17 cellular contexts compared by ENCODE assay signal in genomic region chr3:48267782-48268181, GRCh38. TPM values are rescaled to one million over a fixed set of nuclear protein-coding genes. Genes with fewer than 3 reads are reported as not detected.
DNase-seq lines count a peak whose midpoint lies in the region; ATAC-seq, FAIRE-seq and TF ChIP-seq lines count a peak whose summit lies in the region.
"Had no signal": no experiment of that assay in that cellular context is flagged by ENCODE, and none has a peak within 500 bp of the region (broad histone marks: within the 10 kb centered on the region; RNA-seq: fewer than 3 reads in every experiment).

No MANE protein-coding gene starts in this region.

- POLR2A ChIA-PET in activated CD4-positive, alpha-beta T cell treated with anti-CD3 and anti-CD28 coated beads for 36 hours (lab: Charles Lee), result interaction anchor here (0.6 to 2.7 kb wide), 8 partner anchors 11 to 482 kb away, joined by 3 to 23 read pairs (median 4); partner anchors contain the start of gene ZNF589
- POLR2A ChIA-PET in WTC11 (lab: Charles Lee), result no interaction called here
- POLR2A ChIA-PET in endothelial cell of umbilical vein (lab: Charles Lee), result no interaction called here

- BruUV-seq in endothelial cell of umbilical vein (replicated peaks; lab: Mats Ljungman, UMichigan), result no TSS peak

- H3K4me1 Mint-ChIP-seq in activated CD4-positive, alpha-beta T cell treated with anti-CD3 and anti-CD28 coated beads for 36 hours, result peaks cover 37% of the 10 kb centered on the region
- no peaks in the 10 kb centered on the region for H3K4me1 Mint-ChIP-seq in WTC11

- H3K23ac ChIP-seq in mesendoderm (ENCODE audit: low read length), result no peak overlapping the region

- WGBS in mesendoderm (ENCODE audit: extremely low coverage, insufficient coverage, low lambda C conversion rate), result no CpG with 5 or more reads among the region's 2 CpGs

- no peak overlapping the region for H4K5ac ChIP-seq in mesendoderm (ENCODE audit: low read length)

- ATAC-seq in activated CD4-positive, alpha-beta T cell treated with anti-CD3 and anti-CD28 coated beads for 36 hours, result no peak
- no peak for ATAC-seq in WTC11
- ATAC-seq: gastrocnemius medialis, SK-N-SH treated with all-trans-retinoic acid at 6 μM for 48 hours had no signal

- H3K9me1 ChIP-seq in endothelial cell of umbilical vein (replicated peaks; ENCODE audit: control insufficient read depth, extremely low read depth, insufficient read depth, low read length), result no peaks in the 10 kb centered on the region

- no peaks in the 10 kb centered on the region for H3K9me3 ChIP-seq in endothelial cell of umbilical vein (replicated peaks; ENCODE audit: control insufficient read depth, insufficient read depth, low read length)
- H3K9me3 ChIP-seq: adrenal gland, gastrocnemius medialis, tibial artery had no signal

- H2BK5ac ChIP-seq in mesendoderm (ENCODE audit: low read length), result no peak overlapping the region

- H3K27me3 ChIP-seq in endothelial cell of umbilical vein (ENCODE audit: control insufficient read depth in 2 of 2, insufficient read depth in 2 of 2, low read length in 2 of 2) (no peaks in the 10 kb centered on the region), mesendoderm (ENCODE audit: insufficient read depth, low read length, poor library complexity) (no peaks in the 10 kb centered on the region)
- H3K27me3 ChIP-seq: adrenal gland, gastrocnemius medialis, tibial artery had no signal

- H3K27ac ChIP-seq in endothelial cell of umbilical vein (ENCODE audit: insufficient read depth, low read depth, low read length) (no peak overlapping the region), skin epidermis (peak overlapping the region; percentile 7 to 90 (median 78)), mesendoderm (ENCODE audit: low read depth, low read length) (no peak overlapping the region)
- H3K27ac ChIP-seq: gastrocnemius medialis, tibial artery had no signal

- DNase-seq in activated CD4-positive, alpha-beta T cell treated with anti-CD3 and anti-CD28 coated beads for 36 hours, result no peak
- DNase-seq in activated CD4-positive, alpha-beta T cell treated with anti-CD3 and anti-CD28 coated beads, Interleukin-2, amount 50 U/mL, for 48 hours, result no peak
- DNase-seq in WTC11 (ENCODE audit: low spot score), result no peak
- DNase-seq in endothelial cell of umbilical vein (ENCODE audit: low read depth, low spot score), result peak; percentile 37
- DNase-seq in COLO829 (ENCODE audit: low spot score), result no peak
- no peak for DNase-seq in mesendoderm
- DNase-seq in central memory CD4-positive, alpha-beta T cell, result no peak
- DNase-seq: adrenal gland, gastrocnemius medialis, HFFc6, naive B cell, tibial artery had no signal

- no peak overlapping the region for H3K56ac ChIP-seq in mesendoderm (ENCODE audit: low read length)

- H3K4ac ChIP-seq in mesendoderm (ENCODE audit: low read depth, low read length), result no peak overlapping the region

- H3K79me2 ChIP-seq in endothelial cell of umbilical vein (ENCODE audit: control insufficient read depth, insufficient read depth, low read length) (no peaks in the 10 kb centered on the region), mesendoderm (ENCODE audit: control insufficient read depth, insufficient read depth, low read length) (peaks cover under 1% of the 10 kb centered on the region)

- no peak overlapping the region for H2AFZ ChIP-seq in endothelial cell of umbilical vein (ENCODE audit: low read depth, low read length)

- no peak for TF ChIP-seq CTCF in WTC11 (IDR thresholded peaks at IDR 0.05)
- TF ChIP-seq CTCF in endothelial cell of umbilical vein (IDR thresholded peaks at IDR 0.05; ENCODE audit: extremely low read depth in 1 of 2, insufficient read depth in 1 of 2, low read depth in 1 of 2, low read length in 2 of 2), result no peak

- H3K4me2 ChIP-seq in endothelial cell of umbilical vein (ENCODE audit: insufficient read depth, low read length) (no peak overlapping the region), mesendoderm (ENCODE audit: low read length) (no peak overlapping the region)

- H3K79me1 ChIP-seq in mesendoderm (ENCODE audit: low read length), result peaks cover under 1% of the 10 kb centered on the region

- peaks cover 46% of the 10 kb centered on the region for H3K36me3 Mint-ChIP-seq in activated CD4-positive, alpha-beta T cell treated with anti-CD3 and anti-CD28 coated beads for 36 hours (ENCODE audit: low read depth)
- H3K36me3 Mint-ChIP-seq in WTC11, result peaks cover 85% of the 10 kb centered on the region

- no peaks in the 10 kb centered on the region for H4K20me1 ChIP-seq in endothelial cell of umbilical vein (replicated peaks; ENCODE audit: control insufficient read depth, extremely low read depth, insufficient read depth, low read length)

- H3K27me3 Mint-ChIP-seq in activated CD4-positive, alpha-beta T cell treated with anti-CD3 and anti-CD28 coated beads for 36 hours, result no peaks in the 10 kb centered on the region
- H3K27me3 Mint-ChIP-seq in WTC11 (ENCODE audit: low read depth), result no peaks in the 10 kb centered on the region
- H3K27me3 Mint-ChIP-seq: naive B cell had no signal

- no peak for TF ChIP-seq POLR2A in endothelial cell of umbilical vein (IDR thresholded peaks at IDR 0.05; ENCODE audit: low read depth, low read length)

- H3K27ac Mint-ChIP-seq in activated CD4-positive, alpha-beta T cell treated with anti-CD3 and anti-CD28 coated beads for 36 hours, result peak overlapping the region; percentile 92
- peak overlapping the region; percentile 39; the same call in 1 of the 2 replicates for H3K27ac Mint-ChIP-seq in WTC11
- H3K27ac Mint-ChIP-seq: HFFc6 had no signal

- dilution Hi-C loops in endothelial cell of umbilical vein (cut with MboI; ENCODE audit: extremely low pct_ligation_motif_present, low sequenced_read_pairs), result no loop called here

- FAIRE-seq in endothelial cell of umbilical vein (lab: Jason Lieb, UNC), result peak; percentile 73
- FAIRE-seq: A204.1 had no signal

- H2AK5ac ChIP-seq in mesendoderm (ENCODE audit: low read length), result no peak overlapping the region

- no peak overlapping the region for H4K8ac ChIP-seq in mesendoderm (ENCODE audit: low read depth, low read length)

- H3K18ac ChIP-seq in mesendoderm (ENCODE audit: low read length), result no peak overlapping the region

- no peak overlapping the region for H2BK15ac ChIP-seq in mesendoderm (replicated peaks; ENCODE audit: low read depth)

- H3K9ac ChIP-seq in endothelial cell of umbilical vein (replicated peaks; ENCODE audit: extremely low read depth, insufficient read depth, low read length) (no peak overlapping the region), mesendoderm (ENCODE audit: low read length) (no peak overlapping the region)

- no peak overlapping the region for H2BK120ac ChIP-seq in mesendoderm (ENCODE audit: low read depth, low read length)

- H3K4me1 ChIP-seq in endothelial cell of umbilical vein (ENCODE audit: control insufficient read depth, extremely low read depth, insufficient read depth, low read length) (peaks cover 9% of the 10 kb centered on the region), mesendoderm (ENCODE audit: control insufficient read depth, low read depth, low read length) (no peaks in the 10 kb centered on the region)
- H3K4me1 ChIP-seq: adrenal gland, gastrocnemius medialis, tibial artery had no signal

- H3K36me3 ChIP-seq in endothelial cell of umbilical vein (ENCODE audit: control insufficient read depth in 2 of 2, extremely low read depth in 1 of 2, insufficient read depth in 2 of 2, low read length in 2 of 2), result peaks cover 0 to 4% of the 10 kb centered on the region in 2 experiments
- H3K36me3 ChIP-seq in mesendoderm (ENCODE audit: control insufficient read depth, insufficient read depth, low read length), result peaks cover 28% of the 10 kb centered on the region

- no peaks in the 10 kb centered on the region for H3K9me3 Mint-ChIP-seq in activated CD4-positive, alpha-beta T cell treated with anti-CD3 and anti-CD28 coated beads for 36 hours (ENCODE audit: low read depth)
- peaks cover 38% of the 10 kb centered on the region for H3K9me3 Mint-ChIP-seq in WTC11
- H3K9me3 Mint-ChIP-seq: HFFc6, naive B cell had no signal

- H3K4me3 ChIP-seq in endothelial cell of umbilical vein (replicated peaks in 1 of 3; ENCODE audit: insufficient read depth in 1 of 3, low read depth in 1 of 3, low read length in 3 of 3) (no peak overlapping the region), skin epidermis (no peak overlapping the region), mesendoderm (ENCODE audit: low read length) (no peak overlapping the region)
- H3K4me3 ChIP-seq: adrenal gland, gastrocnemius medialis, tibial artery had no signal

- intact Hi-C loops in activated CD4-positive, alpha-beta T cell treated with anti-CD3 and anti-CD28 coated beads for 36 hours (cut with DNase I, micrococcal nuclease), result loop anchor here (1.0 to 10.0 kb wide), 10 partner anchors 26 to 651 kb away; partner anchors contain the start of genes NME6 (in 2 of the 2), ZNF589 (in 2 of the 2), ARIH2 (in 1 of the 2) and CCDC51 (in 1 of the 2)
- intact Hi-C loops in endothelial cell of umbilical vein (cut with micrococcal nuclease), result no loop called here

- H3K4me3 Mint-ChIP-seq in activated CD4-positive, alpha-beta T cell treated with anti-CD3 and anti-CD28 coated beads for 36 hours, result peak overlapping the region; percentile 57
- H3K4me3 Mint-ChIP-seq in WTC11, result no peak overlapping the region
- H3K4me3 Mint-ChIP-seq: HFFc6 had no signal

- CTCF ChIA-PET in activated CD4-positive, alpha-beta T cell treated with anti-CD3 and anti-CD28 coated beads for 36 hours (lab: Charles Lee), result interaction anchor here (0.6 to 4.1 kb wide), 11 partner anchors 9 to 1149 kb away, joined by 3 to 57 read pairs (median 4); partner anchors contain the start of genes CCDC51, TMA7 and ZNF589
- CTCF ChIA-PET in WTC11 (lab: Charles Lee) (interaction anchor here (0.9 kb wide), 1 partner anchor 73 kb away, joined by 3 read pairs; no protein-coding TSS in a partner anchor), endothelial cell of umbilical vein (lab: Charles Lee) (interaction anchor here (0.7 to 24.1 kb wide), 4 partner anchors 19 to 172 kb away, joined by 3 to 723 read pairs (median 6); partner anchors contain the start of genes CCDC51 and PLXNB1)

RNA-seq across cellular contexts. Expression of gene ZNF589, which starts 26.9 kb away (rescaled TPM):
- total RNA-seq in activated CD4-positive, alpha-beta T cell treated with anti-CD3 and anti-CD28 coated beads for 36 hours, result 10 to 100 TPM; 28.6 to 29.6 TPM
- 96.1 to 104 TPM (median 102 TPM) in 3 replicates for total RNA-seq in WTC11 (2021)
- total RNA-seq in endothelial cell of umbilical vein, result 12.4 and 13.4 TPM in 2 replicates
- 4.7 and 6.5 TPM in 2 replicates for polyA plus RNA-seq in endothelial cell of umbilical vein
- polyA plus RNA-seq in endothelial cell of umbilical vein (2011; cell fraction: cytosol; rRNA removed), result 5.5 and 5.7 TPM in 2 replicates
- polyA plus RNA-seq in endothelial cell of umbilical vein (2011; cell fraction: nucleus; rRNA removed), result 25.7 and 30.1 TPM in 2 replicates
- 7.7 and 12.0 TPM in 2 replicates for polyA plus RNA-seq in endothelial cell of umbilical vein (2012)
- polyA minus RNA-seq in endothelial cell of umbilical vein, result 9.8 and 14.6 TPM in 2 replicates
- polyA minus RNA-seq in endothelial cell of umbilical vein (2011; cell fraction: cytosol; rRNA and poly(A)+ RNA removed), result 2.7 TPM
- 8.8 and 11.4 TPM in 2 replicates for polyA minus RNA-seq in endothelial cell of umbilical vein (2011; cell fraction: nucleus; rRNA and poly(A)+ RNA removed)
- 46.5 TPM for polyA plus RNA-seq in mesendoderm (2013, experiment 1 of 2)
- polyA plus RNA-seq in mesendoderm (2013, experiment 2 of 2), result 47.1 TPM

RNA-seq across cellular contexts. Expression of gene NME6, which starts 33.4 kb away (rescaled TPM):
- 10 to 100 TPM; 26.1 to 28.9 TPM for total RNA-seq in activated CD4-positive, alpha-beta T cell treated with anti-CD3 and anti-CD28 coated beads for 36 hours
- 9.9 to 13.4 TPM (median 11.0 TPM) in 3 replicates for total RNA-seq in WTC11 (2021)
- 26.9 and 27.7 TPM in 2 replicates for total RNA-seq in endothelial cell of umbilical vein
- polyA plus RNA-seq in endothelial cell of umbilical vein, result 37.8 and 43.1 TPM in 2 replicates
- polyA plus RNA-seq in endothelial cell of umbilical vein (2011; cell fraction: cytosol; rRNA removed), result 36.0 and 38.4 TPM in 2 replicates
- polyA plus RNA-seq in endothelial cell of umbilical vein (2011; cell fraction: nucleus; rRNA removed), result 14.0 and 16.8 TPM in 2 replicates
- polyA plus RNA-seq in endothelial cell of umbilical vein (2012), result 17.3 and 21.1 TPM in 2 replicates
- polyA minus RNA-seq in endothelial cell of umbilical vein, result 33.6 and 44.3 TPM in 2 replicates
- 18.0 TPM for polyA minus RNA-seq in endothelial cell of umbilical vein (2011; cell fraction: cytosol; rRNA and poly(A)+ RNA removed)
- 7.5 and 13.5 TPM in 2 replicates for polyA minus RNA-seq in endothelial cell of umbilical vein (2011; cell fraction: nucleus; rRNA and poly(A)+ RNA removed)
- polyA plus RNA-seq in mesendoderm (2013, experiment 1 of 2), result 12.7 TPM
- polyA plus RNA-seq in mesendoderm (2013, experiment 2 of 2), result 11.8 TPM

RNA-seq across cellular contexts. Expression of gene CAMP, which starts 44.5 kb away (rescaled TPM):
- not detected for total RNA-seq in activated CD4-positive, alpha-beta T cell treated with anti-CD3 and anti-CD28 coated beads for 36 hours
- total RNA-seq in WTC11 (2021), result not detected in 3 replicates
- total RNA-seq in endothelial cell of umbilical vein, result not detected in 2 replicates
- not detected in 2 replicates for polyA plus RNA-seq in endothelial cell of umbilical vein
- polyA plus RNA-seq in endothelial cell of umbilical vein (2011; cell fraction: cytosol; rRNA removed), result not detected in 2 replicates
- polyA plus RNA-seq in endothelial cell of umbilical vein (2011; cell fraction: nucleus; rRNA removed), result not detected in 2 replicates
- polyA plus RNA-seq in endothelial cell of umbilical vein (2012), result not detected in 2 replicates
- polyA minus RNA-seq in endothelial cell of umbilical vein, result not detected in 2 replicates
- not detected for polyA minus RNA-seq in endothelial cell of umbilical vein (2011; cell fraction: cytosol; rRNA and poly(A)+ RNA removed)
- polyA minus RNA-seq in endothelial cell of umbilical vein (2011; cell fraction: nucleus; rRNA and poly(A)+ RNA removed), result not detected in 2 replicates
- not detected for polyA plus RNA-seq in mesendoderm (2013, experiment 1 of 2)
- polyA plus RNA-seq in mesendoderm (2013, experiment 2 of 2), result not detected
- total RNA-seq: adrenal gland, dermis microvascular lymphatic vessel endothelial cell, gastrocnemius medialis, HFFc6, M059J had no signal

Comparison
In these comparisons a context has a peak if more than half of its experiments do, and no peak if none do; other contexts are left out.
1. H3K27ac ChIP-seq: peak in skin epidermis (21 of 21); none in endothelial cell of umbilical vein (single experiment) and mesendoderm (single experiment).